In the genomic region with DNA sequence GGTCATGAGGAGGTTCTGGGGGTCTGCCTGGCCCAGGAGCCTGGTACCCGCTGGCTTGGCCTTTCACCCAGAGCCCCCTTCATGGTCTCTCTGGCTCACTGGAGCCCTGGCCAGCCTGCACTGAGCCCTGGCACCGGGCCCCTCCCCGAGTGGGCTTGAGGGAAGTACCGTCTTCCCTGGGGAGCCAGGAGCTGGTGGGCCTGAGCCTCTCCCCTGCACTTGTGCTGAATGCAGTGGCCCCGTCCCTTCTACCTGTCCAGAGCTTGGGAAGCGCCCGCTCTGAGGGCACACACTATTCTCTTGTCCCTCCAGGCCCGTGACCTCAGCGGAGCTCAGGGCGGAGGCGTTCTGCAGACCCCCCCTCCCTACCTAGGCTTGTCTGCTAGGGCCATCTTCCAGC, we compare ENCODE assay signal across 25 cellular contexts.
DNase-seq lines count a peak whose midpoint lies in the region; ATAC-seq and TF ChIP-seq lines count a peak whose summit lies in the region.
"Had no signal": no experiment of that assay in that cellular context is flagged by ENCODE, and none has a peak within 500 bp of the region (broad histone marks: within the 10 kb centered on the region; RNA-seq: fewer than 3 reads in every experiment).

No MANE protein-coding gene starts in this region.

- CTCF ChIA-PET in RWPE1 (lab: Yijun Ruan, JAX), result no interaction called here

- H3K4me3 ChIP-seq in mucosa of descending colon (no peak overlapping the region), upper lobe of right lung (no peak overlapping the region)

- H3K4me1 ChIP-seq in mucosa of descending colon (ENCODE audit: low read depth) (no peaks in the 10 kb centered on the region), upper lobe of right lung (peaks cover 4% of the 10 kb centered on the region)

- POLR2A ChIA-PET in RWPE1 (lab: Yijun Ruan, JAX; ENCODE audit: low non-redundant PET), result no interaction called here

- intact Hi-C loops in Right ventricle myocardium superior (cut with DNase I) (loop anchor here (10.0 kb wide), 1 partner anchor 74 kb away; no protein-coding TSS in a partner anchor), Right ventricle myocardium inferior (cut with DNase I) (no loop called here), mucosa of descending colon (cut with DNase I, micrococcal nuclease) (no loop called here), upper lobe of right lung (cut with DNase I) (no loop called here)

- H3K27ac ChIP-seq in RWPE1, result peak overlapping the region; percentile 88
- H3K27ac ChIP-seq in upper lobe of right lung, result no peak overlapping the region

- no peak for ATAC-seq in Right ventricle myocardium superior (ENCODE audit: poor library complexity)
- no peak for ATAC-seq in Right ventricle myocardium inferior
- ATAC-seq in mucosa of descending colon, result no peak
- ATAC-seq in upper lobe of right lung, result no peak

- H3K36me3 ChIP-seq in mucosa of descending colon (ENCODE audit: low read depth), result no peaks in the 10 kb centered on the region
- H3K36me3 ChIP-seq in upper lobe of right lung, result peaks cover 91% of the 10 kb centered on the region

- H3K9me3 ChIP-seq in mucosa of descending colon, result no peaks in the 10 kb centered on the region
- no peaks in the 10 kb centered on the region for H3K9me3 ChIP-seq in upper lobe of right lung
- H3K9me3 ChIP-seq: SK-N-SH had no signal

- H3K27me3 ChIP-seq in upper lobe of right lung, result no peaks in the 10 kb centered on the region

- no peak for TF ChIP-seq CTCF in RWPE1 (conservative IDR thresholded peaks at IDR 0.05; ENCODE audit: low read depth)
- TF ChIP-seq CTCF in mucosa of descending colon (IDR thresholded peaks at IDR 0.05), result no peak
- no peak for TF ChIP-seq CTCF in upper lobe of right lung (IDR thresholded peaks at IDR 0.05)

- DNase-seq in Right ventricle myocardium superior, result peak; percentile 26
- no peak for DNase-seq in Right ventricle myocardium inferior (ENCODE audit: missing footprints)
- no peak for DNase-seq in RWPE1 (ENCODE audit: low spot score)
- DNase-seq in mucosa of descending colon, result peak in 2 of 3 donors; percentile 16 to 31
- DNase-seq in upper lobe of right lung, result peak; percentile 57
- no peak for DNase-seq in DMS53 treated with DMSO at 0.1 percent for 48 hours (lab: John Stamatoyannopoulos, UW; ENCODE audit: unreplicated experiment)
- no peak for DNase-seq in hippocampal formation (lab: John Stamatoyannopoulos, UW)
- DNase-seq: AML-193; C1 segment of cervical spinal cord; Calu3; CD8-positive, alpha-beta memory T cell; DMS153; GDM1; H9; HFFc6; Karpas-422; MV-4-11; NCI-H1105 treated with DMSO at 0.1 percent for 48 hours; NCI-H1694 treated with DMSO at 0.1 percent for 48 hours; NCI-H2081 treated with DMSO at 0.1 percent for 48 hours; NCI-H2171 treated with DMSO at 0.1 percent for 48 hours; NCI-H524 treated with DMSO at 0.1 percent for 48 hours; OCI-M1; SIG-M5; SK-N-SH had no signal

Comparison
In these comparisons a context has a peak if more than half of its experiments do, and no peak if none do; other contexts are left out.
1. DNase-seq: peak in Right ventricle myocardium superior (single experiment), mucosa of descending colon (2 of 3) and upper lobe of right lung (single experiment); none in Right ventricle myocardium inferior (single experiment), RWPE1 (single experiment), DMS53 treated with DMSO at 0.1 percent for 48 hours (single experiment) and hippocampal formation (0 of 2).